1 cellular context compared by ENCODE assay signal in genomic region chr20:33237989-33238388, GRCh38.
TF ChIP-seq lines count a peak whose summit lies in the region.

No MANE protein-coding gene starts in this region.

TF ChIP-seq in HepG2, 621 proteins besides CTCF, POLR2A, EP300 and RAD21:
- peak; percentile 91 for TF ChIP-seq ATF7 (IDR thresholded peaks at IDR 0.05)
- TF ChIP-seq ATF7 (CRISPR knock-in tag; IDR thresholded peaks at IDR 0.05), result no peak
- TF ChIP-seq, protein P1, sequence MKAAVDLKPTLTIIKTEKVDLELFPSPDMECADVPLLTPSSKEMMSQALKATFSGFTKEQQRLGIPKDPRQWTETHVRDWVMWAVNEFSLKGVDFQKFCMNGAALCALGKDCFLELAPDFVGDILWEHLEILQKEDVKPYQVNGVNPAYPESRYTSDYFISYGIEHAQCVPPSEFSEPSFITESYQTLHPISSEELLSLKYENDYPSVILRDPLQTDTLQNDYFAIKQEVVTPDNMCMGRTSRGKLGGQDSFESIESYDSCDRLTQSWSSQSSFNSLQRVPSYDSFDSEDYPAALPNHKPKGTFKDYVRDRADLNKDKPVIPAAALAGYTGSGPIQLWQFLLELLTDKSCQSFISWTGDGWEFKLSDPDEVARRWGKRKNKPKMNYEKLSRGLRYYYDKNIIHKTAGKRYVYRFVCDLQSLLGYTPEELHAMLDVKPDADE (CRISPR knock-in tag; IDR thresholded peaks at IDR 0.05), result no peak
- TF ChIP-seq ZNF547 (CRISPR knock-in tag; IDR thresholded peaks at IDR 0.05), result no peak
- no peak for TF ChIP-seq ZNF296 (CRISPR knock-in tag; conservative IDR thresholded peaks at IDR 0.05)
- TF ChIP-seq CREB1 (IDR thresholded peaks at IDR 0.05), result peak; percentile 90
- no peak for TF ChIP-seq CREB1 (CRISPR knock-in tag; IDR thresholded peaks at IDR 0.05)
- no peak for TF ChIP-seq ZSCAN5A (CRISPR knock-in tag; IDR thresholded peaks at IDR 0.05; ENCODE audit: borderline replicate concordance)
